ENCODE assay signal across 12 cellular contexts in genomic region chr1:46188295-46189030, GRCh38. TPM values are rescaled to one million over a fixed set of nuclear protein-coding genes. Genes with fewer than 3 reads are reported as not detected.
DNase-seq lines count a peak whose midpoint lies in the region; ATAC-seq and TF ChIP-seq lines count a peak whose summit lies in the region.
"Had no signal": no experiment of that assay in that cellular context is flagged by ENCODE, and none has a peak within 500 bp of the region (broad histone marks: within the 10 kb centered on the region; RNA-seq: fewer than 3 reads in every experiment).

No MANE protein-coding gene starts in this region.

- H3K4me3 ChIP-seq in hepatocyte = no peak overlapping the region
- H3K4me3 ChIP-seq in thyroid gland (replicated peaks in 1 of 3) = no peak overlapping the region
- no peak overlapping the region for H3K4me3 ChIP-seq in testis

- H3K4me1 Mint-ChIP-seq in activated naive CD4-positive, alpha-beta T cell treated with anti-CD3 and anti-CD28 coated beads, Interleukin-2, amount 50 U/mL, for 24 hours = peaks cover 24% of the 10 kb centered on the region
- H3K4me1 Mint-ChIP-seq in activated naive CD4-positive, alpha-beta T cell treated with anti-CD3 and anti-CD28 coated beads for 36 hours (ENCODE audit: low read depth) = peaks cover 23% of the 10 kb centered on the region
- H3K4me1 Mint-ChIP-seq in mesothelial cell of epicardium = peaks cover 6% of the 10 kb centered on the region

- peaks cover 4% of the 10 kb centered on the region for H3K36me3 Mint-ChIP-seq in activated naive CD4-positive, alpha-beta T cell treated with anti-CD3 and anti-CD28 coated beads, Interleukin-2, amount 50 U/mL, for 24 hours
- peaks cover 14% of the 10 kb centered on the region for H3K36me3 Mint-ChIP-seq in activated naive CD4-positive, alpha-beta T cell treated with anti-CD3 and anti-CD28 coated beads for 36 hours (ENCODE audit: low read depth)
- peaks cover 20% of the 10 kb centered on the region for H3K36me3 Mint-ChIP-seq in mesothelial cell of epicardium
- H3K36me3 Mint-ChIP-seq: natural killer cell treated with Interleukin-12 subunit alpha and Interleukin-12 subunit beta and Interleukin-15 and Interleukin-18, amount 100 ng/mL, for 72 hours had no signal

- peak overlapping the region; percentile 74 for H3K27ac Mint-ChIP-seq in activated naive CD4-positive, alpha-beta T cell treated with anti-CD3 and anti-CD28 coated beads, Interleukin-2, amount 50 U/mL, for 24 hours
- H3K27ac Mint-ChIP-seq in activated naive CD4-positive, alpha-beta T cell treated with anti-CD3 and anti-CD28 coated beads for 36 hours = no peak overlapping the region
- no peak overlapping the region for H3K27ac Mint-ChIP-seq in mesothelial cell of epicardium
- H3K27ac Mint-ChIP-seq: natural killer cell treated with Interleukin-12 subunit alpha and Interleukin-12 subunit beta and Interleukin-15 and Interleukin-18, amount 100 ng/mL, for 72 hours had no signal

- TF ChIP-seq CTCF in RWPE1 (conservative IDR thresholded peaks at IDR 0.05; ENCODE audit: low read depth) = no peak
- TF ChIP-seq CTCF in hepatocyte (IDR thresholded peaks at IDR 0.05; ENCODE audit: poor library complexity) = no peak
- TF ChIP-seq CTCF in thyroid gland (IDR thresholded peaks at IDR 0.05) = no peak
- TF ChIP-seq CTCF in mesothelial cell of epicardium (IDR thresholded peaks at IDR 0.05; ENCODE audit: unreplicated experiment) = no peak
- peak in 1 of 3 experiments; percentile 8 for TF ChIP-seq CTCF in testis (IDR thresholded peaks at IDR 0.05)

- no peak for TF ChIP-seq POLR2A in thyroid gland (IDR thresholded peaks at IDR 0.05)
- no peak for TF ChIP-seq POLR2A in testis (IDR thresholded peaks at IDR 0.05)

- H3K4me1 ChIP-seq in hepatocyte (ENCODE audit: insufficient read depth) = peaks cover 9% of the 10 kb centered on the region
- peaks cover 77 to 96% of the 10 kb centered on the region in 2 donors for H3K4me1 ChIP-seq in thyroid gland
- H3K4me1 ChIP-seq in testis = peaks cover 8% of the 10 kb centered on the region

- ATAC-seq in GM18870 (IDR thresholded peaks at IDR 0.05; ENCODE audit: unreplicated experiment) = no peak
- ATAC-seq: natural killer cell treated with Interleukin-12 subunit alpha and Interleukin-12 subunit beta and Interleukin-15 and Interleukin-18, amount 100 ng/mL, for 72 hours had no signal

- H3K27me3 ChIP-seq in hepatocyte (no peaks in the 10 kb centered on the region), thyroid gland (no peaks in the 10 kb centered on the region), testis (no peaks in the 10 kb centered on the region)

- CTCF ChIA-PET in activated naive CD4-positive, alpha-beta T cell treated with anti-CD3 and anti-CD28 coated beads for 36 hours (lab: Charles Lee) = no interaction called here
- CTCF ChIA-PET in RWPE1 (lab: Yijun Ruan, JAX) = interaction anchor here (0.7 to 0.9 kb wide), 2 partner anchors 8 to 35 kb away, joined by 3 read pairs; no protein-coding TSS in a partner anchor

- H3K9me3 ChIP-seq in hepatocyte (ENCODE audit: low read depth) (no peaks in the 10 kb centered on the region), thyroid gland (no peaks in the 10 kb centered on the region), testis (no peaks in the 10 kb centered on the region)

- H3K9me2 ChIP-seq in hepatocyte (replicated peaks; ENCODE audit: insufficient read depth) = no peaks in the 10 kb centered on the region

- H3K9me3 Mint-ChIP-seq in activated naive CD4-positive, alpha-beta T cell treated with anti-CD3 and anti-CD28 coated beads, Interleukin-2, amount 50 U/mL, for 24 hours = no peaks in the 10 kb centered on the region
- H3K9me3 Mint-ChIP-seq in activated naive CD4-positive, alpha-beta T cell treated with anti-CD3 and anti-CD28 coated beads for 36 hours = no peaks in the 10 kb centered on the region
- H3K9me3 Mint-ChIP-seq in mesothelial cell of epicardium = no peaks in the 10 kb centered on the region
- H3K9me3 Mint-ChIP-seq: natural killer cell treated with Interleukin-12 subunit alpha and Interleukin-12 subunit beta and Interleukin-15 and Interleukin-18, amount 100 ng/mL, for 72 hours had no signal

- POLR2A ChIA-PET in RWPE1 (lab: Yijun Ruan, JAX; ENCODE audit: low non-redundant PET) = no interaction called here

- H4K20me1 ChIP-seq in hepatocyte (ENCODE audit: insufficient read depth, poor library complexity, severe bottlenecking) = no peaks in the 10 kb centered on the region

- intact Hi-C loops in activated naive CD4-positive, alpha-beta T cell treated with anti-CD3 and anti-CD28 coated beads for 36 hours (cut with micrococcal nuclease) = loop anchor here (10.0 kb wide), 2 partner anchors 434 to 604 kb away; partner anchors contain the start of genes IPP and NASP
- intact Hi-C loops in thyroid gland (cut with DNase I) = no loop called here
- intact Hi-C loops in testis (cut with DNase I; ENCODE audit: low total_unique reads) = no loop called here

- H3K4me2 ChIP-seq in hepatocyte = no peak overlapping the region

- 76% methylated on average over 6 of the region's 6 CpGs for WGBS in hepatocyte (ENCODE audit: low lambda C conversion rate, missing lambda C conversion rate)
- WGBS in thyroid gland, 2 donors = 65 to 70% methylated on average over 6 of the region's 6 CpGs
- 67 to 75% methylated on average over 6 of the region's 6 CpGs for WGBS in testis, 2 donors

- H3K36me3 ChIP-seq in hepatocyte (replicated peaks; ENCODE audit: insufficient read depth, low read depth) = no peaks in the 10 kb centered on the region
- H3K36me3 ChIP-seq in thyroid gland = peaks cover 7 to 13% of the 10 kb centered on the region in 2 donors
- H3K36me3 ChIP-seq in testis (ENCODE audit: low read depth, missing control alignments) = no peaks in the 10 kb centered on the region

- H2AFZ ChIP-seq in hepatocyte = no peak overlapping the region

- no peak for DNase-seq in activated naive CD4-positive, alpha-beta T cell treated with anti-CD3 and anti-CD28 coated beads for 36 hours
- DNase-seq in RWPE1 (ENCODE audit: low spot score) (peak; percentile 52), hepatocyte (ENCODE audit: low spot score) (no peak), thyroid gland (peak; percentile 75), mesothelial cell of epicardium (ENCODE audit: low spot score in 2 of 2, unreplicated experiment in 2 of 2) (no peak), testis (no peak)
- DNase-seq: activated CD4-positive, CD25-positive, alpha-beta regulatory T cell; NK-92 treated with Interleukin-12 subunit alpha and Interleukin-12 subunit beta, amount 100 ng/mL, for 24 hours had no signal

- no peaks in the 10 kb centered on the region for H3K79me2 ChIP-seq in hepatocyte

- H3K27ac ChIP-seq in RWPE1 (peak overlapping the region; percentile 98), hepatocyte (peak overlapping the region; percentile 41), thyroid gland (peak overlapping the region; percentile 91 to 98 (median 96)), testis (peak overlapping the region in 1 of 2 donors; percentile 64)

- no peak overlapping the region for H3K4me3 Mint-ChIP-seq in activated naive CD4-positive, alpha-beta T cell treated with anti-CD3 and anti-CD28 coated beads, Interleukin-2, amount 50 U/mL, for 24 hours
- H3K4me3 Mint-ChIP-seq in activated naive CD4-positive, alpha-beta T cell treated with anti-CD3 and anti-CD28 coated beads for 36 hours = no peak overlapping the region
- no peak overlapping the region for H3K4me3 Mint-ChIP-seq in mesothelial cell of epicardium
- H3K4me3 Mint-ChIP-seq: natural killer cell treated with Interleukin-12 subunit alpha and Interleukin-12 subunit beta and Interleukin-15 and Interleukin-18, amount 100 ng/mL, for 72 hours had no signal

- no peaks in the 10 kb centered on the region for H3K27me3 Mint-ChIP-seq in activated naive CD4-positive, alpha-beta T cell treated with anti-CD3 and anti-CD28 coated beads, Interleukin-2, amount 50 U/mL, for 24 hours
- no peaks in the 10 kb centered on the region for H3K27me3 Mint-ChIP-seq in activated naive CD4-positive, alpha-beta T cell treated with anti-CD3 and anti-CD28 coated beads for 36 hours (ENCODE audit: low read depth)
- H3K27me3 Mint-ChIP-seq in mesothelial cell of epicardium (ENCODE audit: low read depth) = no peaks in the 10 kb centered on the region
- H3K27me3 Mint-ChIP-seq: natural killer cell treated with Interleukin-12 subunit alpha and Interleukin-12 subunit beta and Interleukin-15 and Interleukin-18, amount 100 ng/mL, for 72 hours had no signal

RNA-seq across cellular contexts. Expression of gene POMGNT1, which starts 9.8 kb away (rescaled TPM):
- 10 to 100 TPM; 32.4 to 32.9 TPM for total RNA-seq in activated naive CD4-positive, alpha-beta T cell treated with anti-CD3 and anti-CD28 coated beads for 36 hours
- total RNA-seq in hepatocyte = 48.0 and 52.3 TPM in 2 replicates
- polyA plus RNA-seq in hepatocyte = 60.4 and 70.8 TPM in 2 replicates
- total RNA-seq in thyroid gland = 10 to 100 TPM; 54.2 to 90.8 (median 79.3) TPM
- total RNA-seq in mesothelial cell of epicardium = 87.1 to 95.6 TPM (median 91.6 TPM) in 3 replicates
- total RNA-seq in testis = 100 to 1,000 TPM; 112 to 133 TPM
- polyA plus RNA-seq in testis (ENCODE audit: insufficient read depth, low read depth, low replicate concordance) = 84.9 TPM

RNA-seq across cellular contexts. Expression of gene P3R3URF, which starts 12.2 kb away (rescaled TPM):
- total RNA-seq in activated naive CD4-positive, alpha-beta T cell treated with anti-CD3 and anti-CD28 coated beads for 36 hours = not detected
- total RNA-seq in hepatocyte = not detected in 2 replicates
- polyA plus RNA-seq in hepatocyte = not detected in 2 replicates
- not detected for total RNA-seq in thyroid gland
- not detected in 3 replicates for total RNA-seq in mesothelial cell of epicardium
- 10 to 100 TPM; 35.0 to 69.1 TPM for total RNA-seq in testis
- 123 TPM for polyA plus RNA-seq in testis (ENCODE audit: insufficient read depth, low read depth, low replicate concordance)
- total RNA-seq: natural killer cell treated with Interleukin-12 subunit alpha and Interleukin-12 subunit beta and Interleukin-15 and Interleukin-18, amount 100 ng/mL, for 72 hours had no signal
- polyA plus RNA-seq: adipose tissue had no signal

RNA-seq across cellular contexts. Expression of gene TSPAN1, which starts 13.6 kb away (rescaled TPM):
- not detected for total RNA-seq in activated naive CD4-positive, alpha-beta T cell treated with anti-CD3 and anti-CD28 coated beads for 36 hours
- total RNA-seq in hepatocyte (32.1 and 33.4 TPM in 2 replicates), thyroid gland (100 to 1,000 TPM in 2 of 4 donors, 10 to 100 TPM in 2; 61.2 to 154 (median 105) TPM), mesothelial cell of epicardium (0.51 to 0.63 TPM (median 0.52 TPM) in 3 replicates), testis (10 to 100 TPM; 14.6 to 34.7 TPM)
- polyA plus RNA-seq in hepatocyte (69.5 and 69.8 TPM in 2 replicates), testis (ENCODE audit: insufficient read depth, low read depth, low replicate concordance) (55.0 TPM)
- total RNA-seq: natural killer cell treated with Interleukin-12 subunit alpha and Interleukin-12 subunit beta and Interleukin-15 and Interleukin-18, amount 100 ng/mL, for 72 hours had no signal

RNA-seq across cellular contexts. Expression of gene LURAP1, which starts 14.7 kb away (rescaled TPM):
- under 1 TPM; 0.21 to 0.25 TPM for total RNA-seq in activated naive CD4-positive, alpha-beta T cell treated with anti-CD3 and anti-CD28 coated beads for 36 hours
- total RNA-seq in hepatocyte (0.92 and 1.3 TPM in 2 replicates), thyroid gland (10 to 100 TPM; 30.5 to 47.4 (median 37.8) TPM), mesothelial cell of epicardium (2.1 to 2.8 TPM (median 2.6 TPM) in 3 replicates), testis (10 to 100 TPM in 1 of 2 donors, 1 to 10 TPM in 1; 7.1 to 15.6 TPM)
- polyA plus RNA-seq in hepatocyte (0.40 and 1.9 TPM in 2 replicates), testis (ENCODE audit: insufficient read depth, low read depth, low replicate concordance) (22.3 TPM)
- total RNA-seq: natural killer cell treated with Interleukin-12 subunit alpha and Interleukin-12 subunit beta and Interleukin-15 and Interleukin-18, amount 100 ng/mL, for 72 hours had no signal

RNA-seq across cellular contexts. Expression of gene PIK3R3, which starts 56.0 kb away (rescaled TPM):
- total RNA-seq in activated naive CD4-positive, alpha-beta T cell treated with anti-CD3 and anti-CD28 coated beads for 36 hours = under 1 TPM; 0.45 to 0.49 TPM
- total RNA-seq in hepatocyte (16.8 and 18.9 TPM in 2 replicates), thyroid gland (10 to 100 TPM; 16.0 to 36.2 (median 20.9) TPM), mesothelial cell of epicardium (36.2 to 41.3 TPM (median 39.0 TPM) in 3 replicates), testis (10 to 100 TPM; 40.8 to 46.1 TPM)
- polyA plus RNA-seq in hepatocyte (8.4 and 9.9 TPM in 2 replicates), testis (ENCODE audit: insufficient read depth, low read depth, low replicate concordance) (56.8 TPM)

Comparison
In these comparisons a context has a peak if more than half of its experiments do, and no peak if none do; other contexts are left out.
1. DNase-seq: peak in RWPE1 (single experiment) and thyroid gland (2 of 2); none in activated naive CD4-positive, alpha-beta T cell treated with anti-CD3 and anti-CD28 coated beads for 36 hours (single experiment), hepatocyte (single experiment), mesothelial cell of epicardium (0 of 2) and testis (single experiment).
2. RNA of gene P3R3URF, which starts 12.2 kb away (total RNA-seq): 35.0 to 69.1 TPM in testis; not detected in activated naive CD4-positive, alpha-beta T cell treated with anti-CD3 and anti-CD28 coated beads for 36 hours, not detected in hepatocyte, not detected in thyroid gland and not detected in mesothelial cell of epicardium; every median in the first group is over 4 times any median in the second.